ENCODE assay signal across 8 cellular contexts in genomic region chr1:1397839-1398523, GRCh38. TPM values are rescaled to one million over a fixed set of nuclear protein-coding genes. Genes with fewer than 3 reads are reported as not detected.
DNase-seq lines count a peak whose midpoint lies in the region; ATAC-seq and TF ChIP-seq lines count a peak whose summit lies in the region.

No MANE protein-coding gene starts in this region.

- H3K4me3 Mint-ChIP-seq in activated naive CD8-positive, alpha-beta T cell treated with anti-CD3 and anti-CD28 coated beads for 36 hours, result peak overlapping the region; percentile 90

- H3K27ac ChIP-seq in left lung (peak overlapping the region in 1 of 2 donors; percentile 91), upper lobe of right lung (peak overlapping the region; percentile 94)

- ATAC-seq in left lung, result no peak
- no peak for ATAC-seq in upper lobe of right lung
- no peak for ATAC-seq in HG02642 (IDR thresholded peaks at IDR 0.05; ENCODE audit: poor library complexity, unreplicated experiment)

- peak; percentile 6 for DNase-seq in stimulated activated naive CD4-positive, alpha-beta T cell treated with Interleukin-2 at 50 U/mL for 16 hours (lab: John Stamatoyannopoulos, UW)
- DNase-seq in stimulated activated naive CD4-positive, alpha-beta T cell (lab: John Stamatoyannopoulos, UW), result no peak
- no peak for DNase-seq in activated naive CD8-positive, alpha-beta T cell treated with anti-CD3 and anti-CD28 coated beads for 36 hours
- DNase-seq in left lung (peak in 1 of 2 donors; percentile 66), upper lobe of right lung (no peak), AG08395 (ENCODE audit: low spot score) (no peak), epidermal melanocyte (ENCODE audit: insufficient read length, low spot score) (no peak)

- TF ChIP-seq CTCF in left lung (IDR thresholded peaks at IDR 0.05) (no peak), upper lobe of right lung (IDR thresholded peaks at IDR 0.05) (no peak)

- intact Hi-C loops in left lung (cut with DNase I), result no loop called here
- intact Hi-C loops in upper lobe of right lung (cut with DNase I), result no loop called here

- peaks cover 55% of the 10 kb centered on the region for H3K36me3 Mint-ChIP-seq in activated naive CD8-positive, alpha-beta T cell treated with anti-CD3 and anti-CD28 coated beads for 36 hours

- H3K4me3 ChIP-seq in left lung (peak overlapping the region; percentile 91 to 96), upper lobe of right lung (peak overlapping the region; percentile 99)

- H3K27me3 ChIP-seq in left lung (no peaks in the 10 kb centered on the region), upper lobe of right lung (no peaks in the 10 kb centered on the region)

- H3K9me3 Mint-ChIP-seq in activated naive CD8-positive, alpha-beta T cell treated with anti-CD3 and anti-CD28 coated beads for 36 hours, result no peaks in the 10 kb centered on the region

- peaks cover 16 to 49% of the 10 kb centered on the region in 2 donors for H3K4me1 ChIP-seq in left lung
- peaks cover 22% of the 10 kb centered on the region for H3K4me1 ChIP-seq in upper lobe of right lung

- H3K36me3 ChIP-seq in left lung, result peaks cover 7 to 77% of the 10 kb centered on the region in 2 donors
- H3K36me3 ChIP-seq in upper lobe of right lung, result peaks cover 71% of the 10 kb centered on the region

- H3K4me1 Mint-ChIP-seq in activated naive CD8-positive, alpha-beta T cell treated with anti-CD3 and anti-CD28 coated beads for 36 hours, result peaks cover 35% of the 10 kb centered on the region

- no peaks in the 10 kb centered on the region for H3K27me3 Mint-ChIP-seq in activated naive CD8-positive, alpha-beta T cell treated with anti-CD3 and anti-CD28 coated beads for 36 hours

- peak overlapping the region; percentile 85 for H3K27ac Mint-ChIP-seq in activated naive CD8-positive, alpha-beta T cell treated with anti-CD3 and anti-CD28 coated beads for 36 hours

- H3K9me3 ChIP-seq in left lung, result no peaks in the 10 kb centered on the region
- no peaks in the 10 kb centered on the region for H3K9me3 ChIP-seq in upper lobe of right lung

RNA-seq across cellular contexts. Expression of gene CCNL2, which starts 1.2 kb away (rescaled TPM):
- total RNA-seq in activated naive CD8-positive, alpha-beta T cell treated with anti-CD3 and anti-CD28 coated beads for 36 hours, result 10 to 100 TPM; 91.6 to 92.2 TPM
- total RNA-seq in left lung, result 100 to 1,000 TPM; 142 to 161 TPM
- total RNA-seq in upper lobe of right lung, result 165 TPM

RNA-seq across cellular contexts. Expression of gene MRPL20, which starts 9.1 kb away (rescaled TPM):
- 100 to 1,000 TPM; 181 to 182 TPM for total RNA-seq in activated naive CD8-positive, alpha-beta T cell treated with anti-CD3 and anti-CD28 coated beads for 36 hours
- total RNA-seq in left lung (100 to 1,000 TPM in 1 of 2 donors, 10 to 100 TPM in 1; 69.5 to 103 TPM), upper lobe of right lung (80.7 TPM)

RNA-seq across cellular contexts. Expression of gene AURKAIP1, which starts 23.0 kb away (rescaled TPM):
- 100 to 1,000 TPM; 143 to 144 TPM for total RNA-seq in activated naive CD8-positive, alpha-beta T cell treated with anti-CD3 and anti-CD28 coated beads for 36 hours
- total RNA-seq in left lung (100 to 1,000 TPM in 1 of 2 donors, 10 to 100 TPM in 1; 99.3 to 127 TPM), upper lobe of right lung (92.1 TPM)

RNA-seq across cellular contexts. Expression of gene ANKRD65, which starts 23.1 kb away (rescaled TPM):
- not detected for total RNA-seq in activated naive CD8-positive, alpha-beta T cell treated with anti-CD3 and anti-CD28 coated beads for 36 hours
- total RNA-seq in left lung, result 10 to 100 TPM; 18.4 to 35.2 TPM
- 21.5 TPM for total RNA-seq in upper lobe of right lung

RNA-seq across cellular contexts. Expression of gene VWA1, which starts 37.5 kb away (rescaled TPM):
- under 1 TPM; 0.25 to 0.44 TPM for total RNA-seq in activated naive CD8-positive, alpha-beta T cell treated with anti-CD3 and anti-CD28 coated beads for 36 hours
- total RNA-seq in left lung (100 to 1,000 TPM; 113 to 147 TPM), upper lobe of right lung (87.4 TPM)
